Comparison of ENCODE assay signal across 22 cellular contexts in the genomic region with DNA sequence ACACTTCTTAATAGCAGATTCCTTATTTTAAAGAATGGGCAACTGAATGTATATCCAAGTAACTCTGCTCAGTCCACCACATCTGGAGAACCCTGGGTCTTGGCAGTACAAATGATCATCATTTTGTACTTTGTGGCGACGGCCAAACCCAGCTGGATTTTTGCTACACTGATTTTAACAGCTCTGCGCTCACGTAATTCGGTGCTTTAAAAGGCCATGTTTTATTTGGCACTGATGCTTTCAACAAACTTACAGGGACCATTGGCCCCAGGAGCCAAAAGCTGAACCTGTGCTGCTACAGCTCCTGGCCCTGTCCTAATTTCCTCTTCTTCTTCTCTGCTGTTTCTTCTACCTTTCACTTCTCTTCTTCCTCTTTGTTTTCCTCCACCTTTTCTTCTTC.
DNase-seq lines count a peak whose midpoint lies in the region; ATAC-seq and TF ChIP-seq lines count a peak whose summit lies in the region.
"Had no signal": no experiment of that assay in that cellular context is flagged by ENCODE, and none has a peak within 500 bp of the region (broad histone marks: within the 10 kb centered on the region; RNA-seq: fewer than 3 reads in every experiment).

No MANE protein-coding gene starts in this region.

- TF ChIP-seq CTCF in esophagus squamous epithelium (IDR thresholded peaks at IDR 0.05), result no peak
- no peak for TF ChIP-seq CTCF in transverse colon (IDR thresholded peaks at IDR 0.05)

- H3K27me3 ChIP-seq in esophagus squamous epithelium (no peaks in the 10 kb centered on the region), transverse colon (no peaks in the 10 kb centered on the region)

- H3K4me3 ChIP-seq in esophagus squamous epithelium (no peak overlapping the region), transverse colon (no peak overlapping the region)
- H3K4me3 ChIP-seq: lower lobe of right lung, prostate gland, smooth muscle cell had no signal

- no peaks in the 10 kb centered on the region for H3K9me3 ChIP-seq in esophagus squamous epithelium
- no peaks in the 10 kb centered on the region for H3K9me3 ChIP-seq in transverse colon
- H3K9me3 ChIP-seq: lower lobe of right lung, prostate gland had no signal

- TF ChIP-seq EP300 in transverse colon (IDR thresholded peaks at IDR 0.05; ENCODE audit: low read depth), result no peak

- H3K4me1 ChIP-seq in esophagus squamous epithelium (peaks cover 0 to 12% (median 7%) of the 10 kb centered on the region in 3 donors), transverse colon (peaks cover 13 to 51% (median 33%) of the 10 kb centered on the region in 4 donors)
- H3K4me1 ChIP-seq: prostate gland had no signal

- DNase-seq in Right ventricle myocardium inferior (ENCODE audit: missing footprints) (no peak), cardiac septum (ENCODE audit: low spot score) (no peak), esophagus squamous epithelium (lab: John Stamatoyannopoulos, UW) (no peak), left lobe of liver (ENCODE audit: low spot score) (peak; percentile 84), transverse colon (no peak), SW480 (ENCODE audit: low spot score) (no peak), NCI-H1105 treated with DMSO at 0.1 percent for 48 hours (lab: John Stamatoyannopoulos, UW) (no peak)
- DNase-seq: activated B cell treated with CpG ODN at 0.5 μM for 24 hours; activated CD8-positive, alpha-beta memory T cell treated with anti-CD3 and anti-CD28 coated beads for 24 hours; activated T-cell treated with anti-CD3 and anti-CD28 coated beads, Interleukin-2, amount 50 U/mL, for 48 hours; DMS79 treated with DMSO at 0.1 percent for 48 hours; erythroblast; H9; lower lobe of right lung; NCI-H1417 treated with DMSO at 0.1 percent for 48 hours; NCI-H2171; NCI-H526 treated with DMSO at 0.1 percent for 48 hours; stimulated activated CD4-positive, alpha-beta T cell treated with anti-CD3 and anti-CD28 coated beads, Interleukin-4, amount 100 ng/mL, for 1 hour had no signal

- TF ChIP-seq POLR2A in esophagus squamous epithelium (IDR thresholded peaks at IDR 0.05) (no peak), transverse colon (IDR thresholded peaks at IDR 0.05) (no peak)

- in situ Hi-C loops in transverse colon (cut with MboI; ENCODE audit: low pct_ligation_motif_present in 1 of 4, low pct_unique_long_range_greater_than_20kb in 1 of 4, low sequenced_read_pairs in 3 of 4), result no loop called here

- peak; percentile 57 for ATAC-seq in Right ventricle myocardium inferior
- peak; percentile 73 for ATAC-seq in left lobe of liver
- ATAC-seq in HG02763 (IDR thresholded peaks at IDR 0.05; ENCODE audit: unreplicated experiment), result no peak
- ATAC-seq: lower lobe of right lung had no signal

- 83 to 84% methylated on average over 5 of the region's 5 CpGs for WGBS in esophagus squamous epithelium, 2 donors
- 67 to 87% methylated on average over 3 to 5 of the region's 5 CpGs for WGBS in transverse colon (ENCODE audit: low coverage in 1 of 2), 2 donors

- H3K27ac ChIP-seq in esophagus squamous epithelium, result peak overlapping the region in 3 of 4 donors; percentile 51 to 66 (median 64)
- peak overlapping the region; percentile 65 to 76 (median 70) for H3K27ac ChIP-seq in transverse colon
- H3K27ac ChIP-seq: C4-2B, lower lobe of right lung had no signal

- no peaks in the 10 kb centered on the region for H3K36me3 ChIP-seq in esophagus squamous epithelium
- H3K36me3 ChIP-seq in transverse colon, result no peaks in the 10 kb centered on the region
- H3K36me3 ChIP-seq: lower lobe of right lung, prostate gland had no signal

- intact Hi-C loops in Right ventricle myocardium inferior (cut with DNase I), result loop anchor here (5.0 kb wide), 1 partner anchor 46 kb away; no protein-coding TSS in a partner anchor
- intact Hi-C loops in cardiac septum (cut with DNase I), result no loop called here
- intact Hi-C loops in esophagus squamous epithelium (cut with DNase I), result no loop called here
- intact Hi-C loops in transverse colon (cut with DNase I; ENCODE audit: low total_unique reads), result no loop called here
